Comparison of ENCODE assay signal across 12 cellular contexts in genomic region chr12:119940881-119941280, GRCh38. TPM values are rescaled to one million over a fixed set of nuclear protein-coding genes. Genes with fewer than 3 reads are reported as not detected.
DNase-seq lines count a peak whose midpoint lies in the region; ATAC-seq lines count a peak whose summit lies in the region.
"Had no signal": no experiment of that assay in that cellular context is flagged by ENCODE, and none has a peak within 500 bp of the region (broad histone marks: within the 10 kb centered on the region; RNA-seq: fewer than 3 reads in every experiment).

No MANE protein-coding gene starts in this region.

- no peak overlapping the region for H3K4me3 Mint-ChIP-seq in activated naive CD4-positive, alpha-beta T cell treated with anti-CD3 and anti-CD28 coated beads, Interleukin-2, amount 10 ng/mL, durations not matched to agents 7 days and 5 days
- H3K4me3 Mint-ChIP-seq: activated CD4-positive, alpha-beta T cell treated with anti-CD3 and anti-CD28 coated beads, Interleukin-2, amount 10 ng/mL, durations not matched to agents 24 days and 14 days; brain had no signal

- H3K4me1 Mint-ChIP-seq in activated naive CD4-positive, alpha-beta T cell treated with anti-CD3 and anti-CD28 coated beads, Interleukin-2, amount 10 ng/mL, durations not matched to agents 7 days and 5 days = no peaks in the 10 kb centered on the region
- H3K4me1 Mint-ChIP-seq: activated CD4-positive, alpha-beta T cell treated with anti-CD3 and anti-CD28 coated beads, Interleukin-2, amount 10 ng/mL, durations not matched to agents 24 days and 14 days had no signal

- H3K27me3 Mint-ChIP-seq in activated naive CD4-positive, alpha-beta T cell treated with anti-CD3 and anti-CD28 coated beads, Interleukin-2, amount 10 ng/mL, durations not matched to agents 7 days and 5 days = peaks cover 22% of the 10 kb centered on the region

- ATAC-seq in esophagus mucosa (peak; percentile 87), GM18868 (IDR thresholded peaks at IDR 0.05; ENCODE audit: unreplicated experiment) (no peak)
- ATAC-seq: GM12878 had no signal

- DNase-seq in NCI-H2107 treated with DMSO at 0.1 percent for 48 hours (lab: John Stamatoyannopoulos, UW; ENCODE audit: unreplicated experiment) = peak; percentile 63
- no peak for DNase-seq in NCI-H2107 (lab: John Stamatoyannopoulos, UW)
- peak; percentile 21 for DNase-seq in NCI-H748 treated with DMSO at 0.1 percent for 48 hours (lab: John Stamatoyannopoulos, UW)
- peak; percentile 75 for DNase-seq in stromal cell of bone marrow (ENCODE audit: low read depth)
- no peak for DNase-seq in activated naive CD4-positive, alpha-beta T cell treated with anti-CD3 and anti-CD28 coated beads, Interleukin-2, amount 10 ng/mL, durations not matched to agents 7 days and 5 days
- no peak for DNase-seq in dedifferentiated amniotic fluid mesenchymal stem cell (ENCODE audit: extremely low spot score)
- DNase-seq: activated CD4-positive, alpha-beta T cell treated with anti-CD3 and anti-CD28 coated beads, Interleukin-2, amount 10 ng/mL, durations not matched to agents 24 days and 14 days had no signal

- no peaks in the 10 kb centered on the region for H3K36me3 Mint-ChIP-seq in activated naive CD4-positive, alpha-beta T cell treated with anti-CD3 and anti-CD28 coated beads, Interleukin-2, amount 10 ng/mL, durations not matched to agents 7 days and 5 days
- H3K36me3 Mint-ChIP-seq: brain had no signal

- no peak overlapping the region for H3K27ac Mint-ChIP-seq in activated naive CD4-positive, alpha-beta T cell treated with anti-CD3 and anti-CD28 coated beads, Interleukin-2, amount 10 ng/mL, durations not matched to agents 7 days and 5 days
- H3K27ac Mint-ChIP-seq: activated CD4-positive, alpha-beta T cell treated with anti-CD3 and anti-CD28 coated beads, Interleukin-2, amount 10 ng/mL, durations not matched to agents 24 days and 14 days; progenitor cell of endocrine pancreas had no signal

- H3K9me3 Mint-ChIP-seq in activated naive CD4-positive, alpha-beta T cell treated with anti-CD3 and anti-CD28 coated beads, Interleukin-2, amount 10 ng/mL, durations not matched to agents 7 days and 5 days = no peaks in the 10 kb centered on the region
- H3K9me3 Mint-ChIP-seq: activated CD4-positive, alpha-beta T cell treated with anti-CD3 and anti-CD28 coated beads, Interleukin-2, amount 10 ng/mL, durations not matched to agents 24 days and 14 days; brain had no signal

- CTCF ChIA-PET in activated naive CD4-positive, alpha-beta T cell treated with anti-CD3 and anti-CD28 coated beads, Interleukin-2, amount 10 ng/mL, durations not matched to agents 7 days and 5 days (lab: Charles Lee) = interaction anchor here (0.9 to 1.1 kb wide), 5 partner anchors 9 to 140 kb away, joined by 3 to 5 read pairs (median 3); no protein-coding TSS in a partner anchor

RNA-seq across cellular contexts. Expression of gene BICDL1, which starts 48.2 kb away (rescaled TPM):
- total RNA-seq in esophagus mucosa = 32.6 TPM

Comparison
In these comparisons a context has a peak if more than half of its experiments do, and no peak if none do; other contexts are left out.
1. DNase-seq: peak in NCI-H2107 treated with DMSO at 0.1 percent for 48 hours (single experiment), NCI-H748 treated with DMSO at 0.1 percent for 48 hours (single experiment) and stromal cell of bone marrow (single experiment); none in NCI-H2107 (single experiment), activated naive CD4-positive, alpha-beta T cell treated with anti-CD3 and anti-CD28 coated beads, Interleukin-2, amount 10 ng/mL, durations not matched to agents 7 days and 5 days (single experiment) and dedifferentiated amniotic fluid mesenchymal stem cell (single experiment).